23 cellular contexts compared by ENCODE assay signal in genomic region chr4:73508651-73509050, GRCh38. TPM values are rescaled to one million over a fixed set of nuclear protein-coding genes. Genes with fewer than 3 reads are reported as not detected.
"Had no signal": no experiment of that assay in that cellular context is flagged by ENCODE, and none has a peak within 500 bp of the region (broad histone marks: within the 10 kb centered on the region; RNA-seq: fewer than 3 reads in every experiment).

No MANE protein-coding gene starts in this region.

- H3K4me1 ChIP-seq: esophagus squamous epithelium, psoas muscle, suprapubic skin, thyroid gland, upper lobe of left lung, uterus had no signal

- FAIRE-seq: keratinocyte had no signal

- H3K36me3 ChIP-seq: esophagus squamous epithelium, neutrophil, suprapubic skin, thyroid gland, upper lobe of left lung, uterus had no signal

- DNase-seq: effector memory CD8-positive, alpha-beta T cell; esophagus squamous epithelium; foreskin fibroblast; immature natural killer cell; left ventricle myocardium superior; naive thymus-derived CD8-positive, alpha-beta T cell; psoas muscle; retina; stimulated activated CD4-positive, alpha-beta T cell treated with anti-CD3 and anti-CD28 coated beads, Interleukin-2, amount 100 ng/mL, for 48 hours; stimulated activated naive CD4-positive, alpha-beta T cell treated with Interleukin-2 at 50 U/mL for 16 hours; thyroid gland; upper lobe of left lung; uterus had no signal

- H3K27me3 ChIP-seq: esophagus squamous epithelium, neutrophil, suprapubic skin, thyroid gland, upper lobe of left lung, uterus had no signal

- H3K4me3 ChIP-seq: esophagus squamous epithelium, lung, psoas muscle, smooth muscle cell, suprapubic skin, thyroid gland, upper lobe of left lung, uterus had no signal

- H3K9me3 ChIP-seq: esophagus squamous epithelium, neutrophil, psoas muscle, suprapubic skin, thyroid gland, upper lobe of left lung, uterus had no signal

- H3K27ac ChIP-seq: esophagus squamous epithelium, neutrophil, psoas muscle, suprapubic skin, thyroid gland, upper lobe of left lung, uterus had no signal

- ATAC-seq: effector memory CD8-positive, alpha-beta T cell; left ventricle myocardium superior; naive thymus-derived CD8-positive, alpha-beta T cell; psoas muscle had no signal

- H3K4me2 ChIP-seq: smooth muscle cell had no signal

RNA-seq across cellular contexts. Expression of gene AFM, which starts 27.1 kb away (rescaled TPM):
- total RNA-seq: epithelial cell of proximal tubule; esophagus squamous epithelium; left ventricle myocardium superior; mesenteric fat pad; mononuclear cell; naive thymus-derived CD8-positive, alpha-beta T cell; osteoblast; psoas muscle; smooth muscle cell; suprapubic skin; thyroid gland had no signal
- polyA plus RNA-seq: immature natural killer cell; keratinocyte; lung; naive thymus-derived CD8-positive, alpha-beta T cell; neural cell; psoas muscle; smooth muscle cell had no signal
